In the genomic region with DNA sequence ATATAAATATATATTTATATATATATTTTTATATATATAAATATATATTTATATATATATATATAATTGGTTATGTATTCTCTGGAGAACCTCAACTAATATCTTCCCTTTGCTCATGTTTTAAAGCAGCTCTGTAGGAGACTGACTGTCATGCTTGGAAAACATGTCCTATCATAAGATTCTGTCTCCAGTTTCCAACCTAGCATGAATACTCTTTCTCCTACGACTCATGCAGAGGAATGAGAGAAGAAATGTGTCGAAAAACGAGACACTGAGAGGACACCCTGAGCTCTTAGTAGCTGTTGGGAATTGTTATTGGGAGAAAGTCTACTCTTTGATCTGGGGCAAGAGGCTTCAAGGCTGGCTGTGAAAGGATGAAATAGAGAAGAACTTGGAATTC, we compare ENCODE assay signal across 21 cellular contexts.
"Had no signal": no experiment of that assay in that cellular context is flagged by ENCODE, and none has a peak within 500 bp of the region (broad histone marks: within the 10 kb centered on the region; RNA-seq: fewer than 3 reads in every experiment).

No MANE protein-coding gene starts in this region.

- H3K27ac Mint-ChIP-seq: memory B cell; natural killer cell; stimulated activated effector memory CD8-positive, alpha-beta T cell treated with anti-CD3 and anti-CD28 coated beads, Interleukin-12 subunit alpha, Interleukin-12 subunit beta, amount 100 ng/mL, for 72 hours; type B pancreatic cell had no signal

- ATAC-seq: foreskin keratinocyte; gastroesophageal sphincter; heart left ventricle; left lobe of liver; natural killer cell; psoas muscle; right cardiac atrium; stimulated activated effector memory CD8-positive, alpha-beta T cell treated with anti-CD3 and anti-CD28 coated beads, Interleukin-12 subunit alpha, Interleukin-12 subunit beta, amount 100 ng/mL, for 72 hours had no signal

- H3K27me3 Mint-ChIP-seq: memory B cell, type B pancreatic cell had no signal

- H3K4me1 Mint-ChIP-seq: memory B cell; natural killer cell; stimulated activated effector memory CD8-positive, alpha-beta T cell treated with anti-CD3 and anti-CD28 coated beads, Interleukin-12 subunit alpha, Interleukin-12 subunit beta, amount 100 ng/mL, for 72 hours had no signal

- H3K4me3 Mint-ChIP-seq: memory B cell; natural killer cell; stimulated activated effector memory CD8-positive, alpha-beta T cell treated with anti-CD3 and anti-CD28 coated beads, Interleukin-12 subunit alpha, Interleukin-12 subunit beta, amount 100 ng/mL, for 72 hours; type B pancreatic cell had no signal

- H3K9me3 Mint-ChIP-seq: memory B cell had no signal

- H3K36me3 Mint-ChIP-seq: memory B cell; stimulated activated effector memory CD8-positive, alpha-beta T cell treated with anti-CD3 and anti-CD28 coated beads, Interleukin-12 subunit alpha, Interleukin-12 subunit beta, amount 100 ng/mL, for 72 hours; type B pancreatic cell had no signal

- DNase-seq: dermis blood vessel endothelial cell; effector memory CD4-positive, alpha-beta T cell; heart left ventricle; kidney; natural killer cell; occipital lobe; ovary; posterior cingulate gyrus; psoas muscle; right cardiac atrium; sigmoid colon; stimulated activated CD4-positive, alpha-beta T cell treated with anti-CD3 and anti-CD28 coated beads, Interleukin-4, amount 100 ng/mL, for 24 hours; stimulated activated naive CD4-positive, alpha-beta T cell treated with Interleukin-2 at 50 U/mL for 16 hours; stomach; thyroid gland had no signal
